10 cellular contexts compared by ENCODE assay signal in the genomic region with DNA sequence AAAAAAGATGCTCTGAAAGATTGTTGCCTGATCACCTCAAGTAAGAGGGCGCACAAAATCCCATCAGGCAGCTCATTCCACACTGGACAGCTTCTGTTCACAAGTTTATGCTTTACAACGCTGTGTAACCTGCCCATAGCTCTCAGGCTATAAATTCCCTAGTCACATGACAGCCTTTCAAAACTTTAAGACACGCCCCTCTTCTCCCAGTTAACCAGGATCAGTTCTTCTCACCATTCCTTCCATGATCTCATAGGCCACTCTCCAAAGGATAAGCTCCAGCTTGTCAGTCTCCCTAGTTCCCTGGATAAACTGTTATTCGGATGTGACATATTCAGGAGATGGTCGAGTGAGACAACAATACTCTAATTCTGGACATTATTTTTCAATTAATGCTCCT. TPM values are rescaled to one million over a fixed set of nuclear protein-coding genes. Genes with fewer than 3 reads are reported as not detected.
A peak's percentile ranks its signal among the peaks of the same experiment; 100 is the strongest.
DNase-seq lines count a peak whose midpoint lies in the region; ATAC-seq and TF ChIP-seq lines count a peak whose summit lies in the region.
"Had no signal": no experiment of that assay in that cellular context is flagged by ENCODE, and none has a peak within 500 bp of the region (broad histone marks: within the 10 kb centered on the region; RNA-seq: fewer than 3 reads in every experiment).

No MANE protein-coding gene starts in this region.

- no peaks in the 10 kb centered on the region for H3K27me3 ChIP-seq in thyroid gland

- intact Hi-C loops in activated T-helper 1 cell treated with anti-CD3 and anti-CD28 coated beads, Interleukin-12 subunit alpha, Interleukin-12 subunit beta, Interleukin-2, Interleukin-4 antibody, amounts not matched to agents 30 ng/mL and 10 ng/mL and 1 ng/mL, durations not matched to agents 14 hours and 24 hours and 36 hours (cut with micrococcal nuclease), result no loop called here
- intact Hi-C loops in left ventricle myocardium superior (cut with micrococcal nuclease) (no loop called here), thyroid gland (cut with DNase I) (no loop called here)

- H3K4me3 Mint-ChIP-seq in activated T-cell treated with anti-CD3 and anti-CD28 coated beads, Interleukin-2, amount 50 U/mL, for 24 hours, result no peak overlapping the region
- H3K4me3 Mint-ChIP-seq in activated T-helper 1 cell treated with anti-CD3 and anti-CD28 coated beads, Interleukin-12 subunit alpha, Interleukin-12 subunit beta, Interleukin-2, Interleukin-4 antibody, amounts not matched to agents 30 ng/mL and 10 ng/mL and 1 ng/mL, durations not matched to agents 14 hours and 24 hours and 36 hours, result no peak overlapping the region

- peak overlapping the region in 2 of 3 donors; percentile 5 to 14 for H3K27ac ChIP-seq in thyroid gland

- WGBS in thyroid gland, 2 donors, result 66 to 67% methylated on average over 5 of the region's 5 CpGs

- H3K9me3 Mint-ChIP-seq in activated T-cell treated with anti-CD3 and anti-CD28 coated beads, Interleukin-2, amount 50 U/mL, for 24 hours, result no peaks in the 10 kb centered on the region
- no peaks in the 10 kb centered on the region for H3K9me3 Mint-ChIP-seq in activated T-helper 1 cell treated with anti-CD3 and anti-CD28 coated beads, Interleukin-12 subunit alpha, Interleukin-12 subunit beta, Interleukin-2, Interleukin-4 antibody, amounts not matched to agents 30 ng/mL and 10 ng/mL and 1 ng/mL, durations not matched to agents 14 hours and 24 hours and 36 hours

- peaks cover 27 to 69% of the 10 kb centered on the region in 2 donors for H3K4me1 ChIP-seq in thyroid gland

- H3K27me3 Mint-ChIP-seq in activated T-cell treated with anti-CD3 and anti-CD28 coated beads, Interleukin-2, amount 50 U/mL, for 24 hours, result no peaks in the 10 kb centered on the region
- H3K27me3 Mint-ChIP-seq in activated T-helper 1 cell treated with anti-CD3 and anti-CD28 coated beads, Interleukin-12 subunit alpha, Interleukin-12 subunit beta, Interleukin-2, Interleukin-4 antibody, amounts not matched to agents 30 ng/mL and 10 ng/mL and 1 ng/mL, durations not matched to agents 14 hours and 24 hours and 36 hours (ENCODE audit: insufficient read depth), result no peaks in the 10 kb centered on the region

- no peaks in the 10 kb centered on the region for H3K36me3 ChIP-seq in thyroid gland

- peaks cover 80% of the 10 kb centered on the region for H3K36me3 Mint-ChIP-seq in activated T-cell treated with anti-CD3 and anti-CD28 coated beads, Interleukin-2, amount 50 U/mL, for 24 hours (ENCODE audit: low read depth)
- H3K36me3 Mint-ChIP-seq in activated T-helper 1 cell treated with anti-CD3 and anti-CD28 coated beads, Interleukin-12 subunit alpha, Interleukin-12 subunit beta, Interleukin-2, Interleukin-4 antibody, amounts not matched to agents 30 ng/mL and 10 ng/mL and 1 ng/mL, durations not matched to agents 14 hours and 24 hours and 36 hours (ENCODE audit: low read depth), result peaks cover 22% of the 10 kb centered on the region

- H3K4me1 Mint-ChIP-seq in activated T-cell treated with anti-CD3 and anti-CD28 coated beads, Interleukin-2, amount 50 U/mL, for 24 hours (ENCODE audit: low read depth), result peaks cover 93% of the 10 kb centered on the region
- H3K4me1 Mint-ChIP-seq in activated T-helper 1 cell treated with anti-CD3 and anti-CD28 coated beads, Interleukin-12 subunit alpha, Interleukin-12 subunit beta, Interleukin-2, Interleukin-4 antibody, amounts not matched to agents 30 ng/mL and 10 ng/mL and 1 ng/mL, durations not matched to agents 14 hours and 24 hours and 36 hours (ENCODE audit: low read depth), result peaks cover 69% of the 10 kb centered on the region

- H3K9me3 ChIP-seq in thyroid gland, result no peaks in the 10 kb centered on the region

- H3K27ac Mint-ChIP-seq in activated T-cell treated with anti-CD3 and anti-CD28 coated beads, Interleukin-2, amount 50 U/mL, for 24 hours, result peak overlapping the region; percentile 65
- H3K27ac Mint-ChIP-seq in activated T-helper 1 cell treated with anti-CD3 and anti-CD28 coated beads, Interleukin-12 subunit alpha, Interleukin-12 subunit beta, Interleukin-2, Interleukin-4 antibody, amounts not matched to agents 30 ng/mL and 10 ng/mL and 1 ng/mL, durations not matched to agents 14 hours and 24 hours and 36 hours, result peak overlapping the region; percentile 13

- ATAC-seq in left ventricle myocardium superior (peak; percentile 84), HG03175 (IDR thresholded peaks at IDR 0.05; ENCODE audit: unreplicated experiment) (no peak)

- TF ChIP-seq POLR2A in thyroid gland (IDR thresholded peaks at IDR 0.05), result no peak

- TF ChIP-seq CTCF in thyroid gland (IDR thresholded peaks at IDR 0.05), result no peak

- H3K4me3 ChIP-seq in thyroid gland (replicated peaks in 1 of 3), result no peak overlapping the region

- no peak for DNase-seq in activated T-cell treated with anti-CD3 and anti-CD28 coated beads, Interleukin-2, amount 50 U/mL, for 24 hours
- no peak for DNase-seq in activated T-cell treated with anti-CD3 and anti-CD28 coated beads for 4 hours
- no peak for DNase-seq in activated T-helper 1 cell treated with anti-CD3 and anti-CD28 coated beads, Interleukin-12 subunit alpha, Interleukin-12 subunit beta, Interleukin-2, Interleukin-4 antibody, amounts not matched to agents 30 ng/mL and 10 ng/mL and 1 ng/mL, durations not matched to agents 14 hours and 24 hours and 36 hours (ENCODE audit: low spot score)
- no peak for DNase-seq in left ventricle myocardium superior
- no peak for DNase-seq in thyroid gland
- DNase-seq in RKO (ENCODE audit: low spot score), result no peak
- no peak for DNase-seq in NCI-H69 (lab: John Stamatoyannopoulos, UW)
- DNase-seq: activated CD8-positive, alpha-beta memory T cell treated with anti-CD3 and anti-CD28 coated beads, Interleukin-2, amount 50 U/mL, for 48 hours; NCI-H1105 treated with DMSO at 0.1 percent for 48 hours had no signal

RNA-seq across cellular contexts. Expression of a gene that starts 15.0 kb away (rescaled TPM):
- 77.4 and 85.8 TPM in 2 replicates for total RNA-seq in activated T-helper 1 cell treated with anti-CD3 and anti-CD28 coated beads, Interleukin-12 subunit alpha, Interleukin-12 subunit beta, Interleukin-2, Interleukin-4 antibody, amounts not matched to agents 30 ng/mL and 10 ng/mL and 1 ng/mL, durations not matched to agents 14 hours and 24 hours and 36 hours
- total RNA-seq in left ventricle myocardium superior, result 34.2 TPM
- total RNA-seq in thyroid gland, result 10 to 100 TPM; 55.5 to 68.9 (median 63.5) TPM

RNA-seq across cellular contexts. Expression of a gene that starts 42.1 kb away (rescaled TPM):
- total RNA-seq in activated T-helper 1 cell treated with anti-CD3 and anti-CD28 coated beads, Interleukin-12 subunit alpha, Interleukin-12 subunit beta, Interleukin-2, Interleukin-4 antibody, amounts not matched to agents 30 ng/mL and 10 ng/mL and 1 ng/mL, durations not matched to agents 14 hours and 24 hours and 36 hours, result 54.6 and 61.2 TPM in 2 replicates
- total RNA-seq in left ventricle myocardium superior, result 41.2 TPM
- total RNA-seq in thyroid gland, result 10 to 100 TPM; 48.8 to 83.1 (median 60.2) TPM

RNA-seq across cellular contexts. Expression of a gene that starts 42.4 kb away (rescaled TPM):
- total RNA-seq in activated T-helper 1 cell treated with anti-CD3 and anti-CD28 coated beads, Interleukin-12 subunit alpha, Interleukin-12 subunit beta, Interleukin-2, Interleukin-4 antibody, amounts not matched to agents 30 ng/mL and 10 ng/mL and 1 ng/mL, durations not matched to agents 14 hours and 24 hours and 36 hours, result 6.2 and 6.7 TPM in 2 replicates
- total RNA-seq in left ventricle myocardium superior, result 3.1 TPM
- total RNA-seq in thyroid gland, result 1 to 10 TPM; 6.7 to 7.8 (median 7.6) TPM
